In genomic region chr2:170711774-170712652, GRCh38 we compare ENCODE assay signal across 1 cellular context.
TF ChIP-seq lines count a peak whose summit lies in the region.

No MANE protein-coding gene starts in this region.

TF ChIP-seq in HepG2, 621 proteins besides CTCF, POLR2A, EP300 and RAD21 (continued from another document and continues in another):
- TF ChIP-seq ZIK1 (CRISPR knock-in tag; IDR thresholded peaks at IDR 0.05; ENCODE audit: borderline replicate concordance, low read depth) (no peak; the same call in 1 of the 2 replicates), ZNF317 (CRISPR knock-in tag; IDR thresholded peaks at IDR 0.05) (peak; percentile 86), HOXD1 (CRISPR knock-in tag; IDR thresholded peaks at IDR 0.05) (peak; percentile 83), ISX (CRISPR knock-in tag; conservative IDR thresholded peaks at IDR 0.05) (no peak), ZNF83 (CRISPR knock-in tag; IDR thresholded peaks at IDR 0.05; ENCODE audit: borderline replicate concordance) (no peak), REXO4 (CRISPR knock-in tag; IDR thresholded peaks at IDR 0.05; ENCODE audit: borderline replicate concordance) (no peak), ZNF639 (CRISPR knock-in tag; conservative IDR thresholded peaks at IDR 0.05) (peak; percentile 83), BRF2 (CRISPR knock-in tag; IDR thresholded peaks at IDR 0.05) (peak; percentile 63; the same call in 1 of the 2 replicates), ZHX1 (CRISPR knock-in tag; IDR thresholded peaks at IDR 0.05; ENCODE audit: low read depth) (peak; percentile 64; the same call in 1 of the 2 replicates), ZNF724P (CRISPR knock-in tag; IDR thresholded peaks at IDR 0.05; ENCODE audit: borderline replicate concordance) (peak; percentile 50; the same call in 1 of the 2 replicates), ARID5B (CRISPR knock-in tag; IDR thresholded peaks at IDR 0.05) (peak; percentile 92), ZNF678 (CRISPR knock-in tag; IDR thresholded peaks at IDR 0.05) (0 out of 2 replicates have a peak, but pooled peaks have one; percentile 35), ZFP37 (CRISPR knock-in tag; IDR thresholded peaks at IDR 0.05; ENCODE audit: borderline replicate concordance) (peak; percentile 52; the same call in 1 of the 2 replicates), ZFP91 (CRISPR knock-in tag; IDR thresholded peaks at IDR 0.05; ENCODE audit: borderline replicate concordance) (peak; percentile 77; the same call in 1 of the 2 replicates), MYNN (CRISPR knock-in tag; IDR thresholded peaks at IDR 0.05; ENCODE audit: low read depth) (no peak), SALL2 (CRISPR knock-in tag; IDR thresholded peaks at IDR 0.05) (peak; percentile 82), TGIF2 (CRISPR knock-in tag; IDR thresholded peaks at IDR 0.05) (peak; percentile 14; the same call in 1 of the 2 replicates), DMAP1 (CRISPR knock-in tag; IDR thresholded peaks at IDR 0.05) (peak; percentile 55; the same call in 1 of the 2 replicates), ZNF318 (CRISPR knock-in tag; IDR thresholded peaks at IDR 0.05) (peak; percentile 55), PAXIP1 (CRISPR knock-in tag; conservative IDR thresholded peaks at IDR 0.05) (peak; percentile 95), ARNTL (CRISPR knock-in tag; IDR thresholded peaks at IDR 0.05) (peak; percentile 94), ZNF614 (CRISPR knock-in tag; IDR thresholded peaks at IDR 0.05; ENCODE audit: borderline replicate concordance) (peak; percentile 98; the same call in 1 of the 2 replicates), ZMYM2 (CRISPR knock-in tag; IDR thresholded peaks at IDR 0.05) (peak; percentile 73; the same call in 1 of the 2 replicates), U2AF2 (IDR thresholded peaks at IDR 0.05; ENCODE audit: low read depth, low read length) (no peak)
